ENCODE assay signal across 2 cellular contexts in the genomic region with DNA sequence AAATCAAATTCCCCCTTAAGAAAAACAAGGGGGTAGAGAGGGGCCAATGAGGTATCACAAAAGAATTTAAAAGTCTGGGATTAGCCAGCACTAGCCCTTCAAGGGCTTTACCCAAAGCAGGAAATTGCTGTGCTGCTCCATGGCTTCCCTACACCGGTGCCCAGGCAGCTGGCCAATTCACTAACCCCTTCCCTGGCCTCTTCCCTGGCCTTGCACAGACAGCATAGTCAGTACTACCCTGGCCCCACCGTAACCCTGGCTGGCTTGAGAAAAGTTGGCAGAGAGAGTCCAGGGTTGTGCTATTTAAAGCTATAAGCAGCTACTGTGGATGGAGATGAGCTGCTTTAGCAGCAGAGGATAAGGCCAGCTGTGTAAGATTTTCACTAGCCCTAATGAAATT.
TF ChIP-seq lines count a peak whose summit lies in the region.

No MANE protein-coding gene starts in this region.

TF ChIP-seq in liver, 16 proteins besides CTCF, POLR2A, EP300 and RAD21:
- TF ChIP-seq JUND (IDR thresholded peaks at IDR 0.05) (no peak), RXRA (IDR thresholded peaks at IDR 0.05) (no peak), EGR1 (IDR thresholded peaks at IDR 0.05; ENCODE audit: low read depth in 2 of 2) (no peak), NR2F2 (IDR thresholded peaks at IDR 0.05) (peak; percentile 26), TAF1 (conservative IDR thresholded peaks at IDR 0.05) (no peak)

TF ChIP-seq in HepG2, 621 proteins besides CTCF, POLR2A, EP300 and RAD21:
- TF ChIP-seq, protein P1, sequence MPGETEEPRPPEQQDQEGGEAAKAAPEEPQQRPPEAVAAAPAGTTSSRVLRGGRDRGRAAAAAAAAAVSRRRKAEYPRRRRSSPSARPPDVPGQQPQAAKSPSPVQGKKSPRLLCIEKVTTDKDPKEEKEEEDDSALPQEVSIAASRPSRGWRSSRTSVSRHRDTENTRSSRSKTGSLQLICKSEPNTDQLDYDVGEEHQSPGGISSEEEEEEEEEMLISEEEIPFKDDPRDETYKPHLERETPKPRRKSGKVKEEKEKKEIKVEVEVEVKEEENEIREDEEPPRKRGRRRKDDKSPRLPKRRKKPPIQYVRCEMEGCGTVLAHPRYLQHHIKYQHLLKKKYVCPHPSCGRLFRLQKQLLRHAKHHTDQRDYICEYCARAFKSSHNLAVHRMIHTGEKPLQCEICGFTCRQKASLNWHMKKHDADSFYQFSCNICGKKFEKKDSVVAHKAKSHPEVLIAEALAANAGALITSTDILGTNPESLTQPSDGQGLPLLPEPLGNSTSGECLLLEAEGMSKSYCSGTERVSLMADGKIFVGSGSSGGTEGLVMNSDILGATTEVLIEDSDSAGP (CRISPR knock-in tag; IDR thresholded peaks at IDR 0.05; ENCODE audit: borderline replicate concordance): no peak
- TF ChIP-seq AGO2 (optimal IDR thresholded peaks at IDR 0.05; ENCODE audit: low read depth, low read length): no peak
- no peak for TF ChIP-seq ARNTL (CRISPR knock-in tag; IDR thresholded peaks at IDR 0.05)
- no peak for TF ChIP-seq KLF9 (CRISPR knock-in tag; IDR thresholded peaks at IDR 0.05; ENCODE audit: low read depth)
- no peak for TF ChIP-seq ZNF777 (CRISPR knock-in tag; IDR thresholded peaks at IDR 0.05)
- no peak for TF ChIP-seq NFRKB (IDR thresholded peaks at IDR 0.05)
- TF ChIP-seq ZKSCAN5 (CRISPR knock-in tag; IDR thresholded peaks at IDR 0.05): no peak
- TF ChIP-seq TBX2 (CRISPR knock-in tag; IDR thresholded peaks at IDR 0.05; ENCODE audit: borderline replicate concordance): no peak
- no peak for TF ChIP-seq RELA (CRISPR knock-in tag; IDR thresholded peaks at IDR 0.05)
- TF ChIP-seq, protein P2, sequence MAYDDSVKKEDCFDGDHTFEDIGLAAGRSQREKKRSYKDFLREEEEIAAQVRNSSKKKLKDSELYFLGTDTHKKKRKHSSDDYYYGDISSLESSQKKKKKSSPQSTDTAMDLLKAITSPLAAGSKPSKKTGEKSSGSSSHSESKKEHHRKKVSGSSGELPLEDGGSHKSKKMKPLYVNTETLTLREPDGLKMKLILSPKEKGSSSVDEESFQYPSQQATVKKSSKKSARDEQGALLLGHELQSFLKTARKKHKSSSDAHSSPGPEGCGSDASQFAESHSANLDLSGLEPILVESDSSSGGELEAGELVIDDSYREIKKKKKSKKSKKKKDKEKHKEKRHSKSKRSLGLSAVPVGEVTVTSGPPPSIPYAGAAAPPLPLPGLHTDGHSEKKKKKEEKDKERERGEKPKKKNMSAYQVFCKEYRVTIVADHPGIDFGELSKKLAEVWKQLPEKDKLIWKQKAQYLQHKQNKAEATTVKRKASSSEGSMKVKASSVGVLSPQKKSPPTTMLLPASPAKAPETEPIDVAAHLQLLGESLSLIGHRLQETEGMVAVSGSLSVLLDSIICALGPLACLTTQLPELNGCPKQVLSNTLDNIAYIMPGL (CRISPR knock-in tag; IDR thresholded peaks at IDR 0.05; ENCODE audit: borderline replicate concordance in 1 of 2, low read depth in 1 of 2): no peak
- no peak for TF ChIP-seq MEIS1 (CRISPR knock-in tag; IDR thresholded peaks at IDR 0.05; ENCODE audit: borderline replicate concordance)
